9 cellular contexts compared by ENCODE assay signal in the genomic region with DNA sequence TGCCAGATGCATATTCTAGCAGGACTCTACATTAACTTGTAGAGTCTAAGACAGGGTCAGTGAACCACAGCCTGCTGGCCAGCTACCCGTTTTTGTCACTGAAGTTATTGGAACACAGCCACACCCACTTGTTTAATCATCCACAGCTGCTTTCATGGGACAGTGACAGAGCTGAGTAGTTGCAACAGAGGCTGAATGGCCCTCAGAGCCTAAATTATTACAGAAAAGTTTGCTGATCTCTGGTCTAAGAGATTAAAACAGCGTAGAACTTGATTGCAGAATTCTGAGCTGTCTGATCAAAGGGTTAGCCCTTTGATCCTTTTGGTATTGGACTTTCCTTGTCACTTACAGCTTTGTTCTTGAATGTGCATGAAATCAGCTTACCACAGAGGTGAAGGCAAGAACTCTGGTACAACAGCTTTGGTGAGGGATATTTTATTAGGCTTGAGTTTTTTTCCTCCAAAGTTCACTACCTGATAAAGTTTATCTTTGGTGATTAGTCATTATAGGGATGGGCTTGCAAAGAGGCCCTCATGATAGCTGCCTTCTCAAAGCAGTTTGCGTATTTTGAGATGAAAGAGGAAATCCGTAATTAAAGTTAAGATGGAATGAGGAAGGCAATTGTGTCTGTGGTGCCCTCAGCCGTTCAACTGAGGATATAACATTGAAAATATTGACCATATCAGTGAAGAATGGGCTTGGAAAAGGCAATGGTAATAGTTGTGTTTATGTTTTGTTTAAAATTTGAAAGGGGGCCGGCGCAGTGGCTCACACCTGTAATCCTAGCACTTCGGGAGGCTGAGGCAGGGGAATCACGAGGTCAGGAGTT. TPM values are rescaled to one million over a fixed set of nuclear protein-coding genes. Genes with fewer than 3 reads are reported as not detected.
A peak's percentile ranks its signal among the peaks of the same experiment; 100 is the strongest.
DNase-seq lines count a peak whose midpoint lies in the region; TF ChIP-seq lines count a peak whose summit lies in the region.
"Had no signal": no experiment of that assay in that cellular context is flagged by ENCODE, and none has a peak within 500 bp of the region (broad histone marks: within the 10 kb centered on the region; RNA-seq: fewer than 3 reads in every experiment).

No MANE protein-coding gene starts in this region.

- H3K4me3 ChIP-seq in fibroblast of mammary gland (ENCODE audit: control insufficient read depth, low read depth, low read length), result no peak overlapping the region

- DNase-seq in AG08396 (ENCODE audit: low spot score) (peak; percentile 21), NOMO-1 treated with DMSO at 0.1 percent for 48 hours (lab: John Stamatoyannopoulos, UW; ENCODE audit: unreplicated experiment) (peak; percentile 86), fibroblast of mammary gland (ENCODE audit: low read depth) (peak; percentile 39), myocyte (ENCODE audit: low read depth) (peak; percentile 86), NCI-H526 treated with DMSO at 0.1 percent for 48 hours (lab: John Stamatoyannopoulos, UW) (no peak), NCI-H146 treated with DMSO at 0.1 percent for 48 hours (lab: John Stamatoyannopoulos, UW; ENCODE audit: unreplicated experiment) (no peak)
- DNase-seq in activated naive CD4-positive, alpha-beta T cell treated with Interleukin-2 at 50 U/mL for 16 hours, result no peak
- DNase-seq in stimulated activated CD4-positive, alpha-beta T cell treated with anti-CD3 and anti-CD28 coated beads, Interleukin-2, amount 100 ng/mL, for 24 hours, result no peak

- peak; percentile 22 for TF ChIP-seq CTCF in fibroblast of mammary gland (conservative IDR thresholded peaks at IDR 0.05; ENCODE audit: control insufficient read depth, insufficient read depth, low read depth, low read length)

RNA-seq across cellular contexts. Expression of gene ALDH3A2, which starts 23.7 kb away (rescaled TPM):
- total RNA-seq in myocyte, result 102 and 137 TPM in 2 replicates
- 41.3 TPM for polyA plus RNA-seq in myocyte (2012)

RNA-seq across cellular contexts. Expression of gene SLC47A2, which starts 44.2 kb away (rescaled TPM):
- 3.8 and 5.6 TPM in 2 replicates for total RNA-seq in myocyte
- 0.76 TPM for polyA plus RNA-seq in myocyte (2012)
- total RNA-seq: lung microvascular endothelial cell had no signal

Comparison
In these comparisons a context has a peak if more than half of its experiments do, and no peak if none do; other contexts are left out.
1. DNase-seq: peak in AG08396 (single experiment), NOMO-1 treated with DMSO at 0.1 percent for 48 hours (single experiment), fibroblast of mammary gland (single experiment) and myocyte (single experiment); none in NCI-H526 treated with DMSO at 0.1 percent for 48 hours (single experiment), activated naive CD4-positive, alpha-beta T cell treated with Interleukin-2 at 50 U/mL for 16 hours (single experiment), NCI-H146 treated with DMSO at 0.1 percent for 48 hours (single experiment) and stimulated activated CD4-positive, alpha-beta T cell treated with anti-CD3 and anti-CD28 coated beads, Interleukin-2, amount 100 ng/mL, for 24 hours (0 of 2).